ENCODE assay signal across 8 cellular contexts in genomic region chr15:39580630-39581500, GRCh38. TPM values are rescaled to one million over a fixed set of nuclear protein-coding genes. Genes with fewer than 3 reads are reported as not detected.
DNase-seq lines count a peak whose midpoint lies in the region.

Gene THBS1, plus strand, starts transcription at chr15:39581079. Its CDS starts 779 bp downstream, at chr15:39581858.

- H3K27ac ChIP-seq in esophagus (ENCODE audit: low read depth in 2 of 2, low read length in 1 of 2) (peak within 1 kb of the TSS; percentile 91 to 92), muscle layer of duodenum (ENCODE audit: low read length) (peak within 1 kb of the TSS; percentile 93), subcutaneous abdominal adipose tissue (ENCODE audit: low read depth, low read length) (peak within 1 kb of the TSS; percentile 68)

- H3K4me3 ChIP-seq in esophagus (ENCODE audit: low read depth in 1 of 2, low read length in 2 of 2) = peak within 1 kb of the TSS; percentile 57 to 63
- peak within 1 kb of the TSS; percentile 62 to 84 for H3K4me3 ChIP-seq in muscle layer of duodenum (ENCODE audit: low read depth in 1 of 2, low read length in 2 of 2)
- peak within 1 kb of the TSS; percentile 57 to 92 (median 67) for H3K4me3 ChIP-seq in subcutaneous abdominal adipose tissue (ENCODE audit: low read depth in 1 of 5, low read length in 5 of 5)

- peak within 1 kb of the TSS in 4 of 5 donors; percentile 56 to 90 (median 77) for H3K9ac ChIP-seq in subcutaneous abdominal adipose tissue (ENCODE audit: low read length in 5 of 5)

- H3K4me1 ChIP-seq in esophagus (ENCODE audit: control insufficient read depth in 2 of 2, insufficient read depth in 2 of 2, low read length in 1 of 2) (no peaks in the 10 kb centered on the region), muscle layer of duodenum (ENCODE audit: control insufficient read depth in 1 of 2, insufficient read depth in 2 of 2, low read length in 2 of 2) (peaks cover 0 to 12% of the 10 kb centered on the region in 2 donors), subcutaneous abdominal adipose tissue (ENCODE audit: control insufficient read depth in 5 of 5, insufficient read depth in 5 of 5, low read length in 5 of 5) (peaks cover 3 to 68% (median 45%) of the 10 kb centered on the region in 5 donors)

- H3K27me3 ChIP-seq in esophagus (ENCODE audit: control insufficient read depth in 1 of 2, insufficient read depth in 2 of 2, low read length in 2 of 2) (no peaks in the 10 kb centered on the region), muscle layer of duodenum (ENCODE audit: low read depth, low read length) (no peaks in the 10 kb centered on the region), subcutaneous abdominal adipose tissue (ENCODE audit: control insufficient read depth in 5 of 5, insufficient read depth in 4 of 5, low read length in 5 of 5) (no peaks in the 10 kb centered on the region)

- H3K36me3 ChIP-seq in esophagus (ENCODE audit: control insufficient read depth in 2 of 2, insufficient read depth in 2 of 2, low read length in 1 of 2) (peaks cover 0 to 10% of the 10 kb centered on the region in 2 donors), muscle layer of duodenum (ENCODE audit: control insufficient read depth in 1 of 2, insufficient read depth in 2 of 2, low read length in 2 of 2) (peaks cover 36 to 54% of the 10 kb centered on the region in 2 donors), subcutaneous abdominal adipose tissue (ENCODE audit: control insufficient read depth in 5 of 5, insufficient read depth in 5 of 5, low read length in 5 of 5) (peaks cover 19 to 35% (median 28%) of the 10 kb centered on the region in 5 donors)

- DNase-seq in SKM-1 treated with dmso at 0.1 percent for 144 hours (lab: John Stamatoyannopoulos, UW; ENCODE audit: unreplicated experiment) (peak; percentile 34), SKM-1 (lab: John Stamatoyannopoulos, UW; ENCODE audit: unreplicated experiment) (no peak), LHCN-M2 (ENCODE audit: low read depth) (peak; percentile 97), activated T-cell treated with anti-CD3 and anti-CD28 coated beads for 4 hours (peak; percentile 49), pons (ENCODE audit: low spot score) (no peak)

- H3K9me3 ChIP-seq in esophagus (ENCODE audit: control insufficient read depth in 2 of 2, insufficient read depth in 1 of 2, low read depth in 1 of 2, low read length in 1 of 2) (no peaks in the 10 kb centered on the region), muscle layer of duodenum (ENCODE audit: control insufficient read depth in 1 of 2, low read length in 2 of 2) (no peaks in the 10 kb centered on the region), subcutaneous abdominal adipose tissue (ENCODE audit: control insufficient read depth in 5 of 5, low read length in 5 of 5) (no peaks in the 10 kb centered on the region)

- WGBS in esophagus, 2 donors = 1% methylated on average over 57 to 71 of the region's 71 CpGs

RNA-seq across cellular contexts. Expression of gene THBS1, which starts in this region (rescaled TPM):
- total RNA-seq in LHCN-M2 (2014; rRNA removed) = 2,731 and 2,850 TPM in 2 replicates
- 2,014 TPM for polyA plus RNA-seq in LHCN-M2 (2012)
- 10 to 100 TPM in 1 of 2 donors, 1 to 10 TPM in 1; 6.8 to 20.4 TPM for polyA plus RNA-seq in esophagus

Comparison
In these comparisons a context has a peak if more than half of its experiments do, and no peak if none do; other contexts are left out.
1. DNase-seq: peak in SKM-1 treated with dmso at 0.1 percent for 144 hours (single experiment), LHCN-M2 (single experiment) and activated T-cell treated with anti-CD3 and anti-CD28 coated beads for 4 hours (single experiment); none in SKM-1 (single experiment) and pons (single experiment).
2. Peak in every context shown above with its lines, with median percentiles within 50 percentile points of each other: H3K27ac ChIP-seq and H3K4me3 ChIP-seq.